Comparison of ENCODE assay signal across 9 cellular contexts in the genomic region with DNA sequence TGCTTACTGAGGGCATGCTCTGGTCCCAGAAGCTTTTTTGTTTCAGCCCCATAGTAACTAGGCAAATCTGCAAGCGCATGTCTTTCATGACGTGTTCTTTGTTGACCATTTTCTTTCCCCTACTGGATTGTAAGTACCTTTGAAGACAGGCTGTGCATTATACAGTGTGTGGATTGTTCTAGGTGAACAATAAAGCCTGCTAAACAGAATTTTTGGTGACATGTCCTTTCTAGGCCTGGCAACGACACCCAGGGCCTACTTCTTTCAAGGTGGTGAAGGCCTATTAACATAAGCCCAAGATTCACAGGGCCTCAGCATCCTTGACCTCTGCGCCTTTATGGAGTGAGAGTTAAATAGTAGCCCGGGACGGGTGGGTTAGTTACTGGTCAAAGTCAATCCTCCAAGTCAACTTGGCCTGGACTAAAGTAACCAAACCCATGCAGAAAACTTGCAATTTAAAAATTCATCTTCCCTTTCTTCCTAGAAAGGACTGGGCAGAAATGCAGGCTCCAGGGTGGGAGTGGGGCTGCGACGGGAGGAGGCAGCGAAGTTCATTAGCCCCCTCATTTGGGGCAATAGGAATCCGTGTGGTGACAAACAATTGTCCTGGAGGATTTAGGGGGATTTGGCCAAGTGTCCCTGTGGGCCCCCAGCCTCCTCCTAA. TPM values are rescaled to one million over a fixed set of nuclear protein-coding genes. Genes with fewer than 3 reads are reported as not detected.
A peak's percentile ranks its signal among the peaks of the same experiment; 100 is the strongest.
DNase-seq lines count a peak whose midpoint lies in the region; ATAC-seq and TF ChIP-seq lines count a peak whose summit lies in the region.
"Had no signal": no experiment of that assay in that cellular context is flagged by ENCODE, and none has a peak within 500 bp of the region (broad histone marks: within the 10 kb centered on the region; RNA-seq: fewer than 3 reads in every experiment).

No MANE protein-coding gene starts in this region.

- H3K9me3 ChIP-seq in ES-I3 (ENCODE audit: control insufficient read depth, insufficient read depth, low read length) (no peaks in the 10 kb centered on the region), PC-3 (ENCODE audit: low read length) (no peaks in the 10 kb centered on the region), trophoblast cell (ENCODE audit: insufficient read depth, low read depth, low read length) (no peaks in the 10 kb centered on the region)

- H3F3A ChIP-seq in PC-3 (ENCODE audit: low read length, unreplicated experiment): no peaks in the 10 kb centered on the region

- peak overlapping the region; percentile 46 for H4K12ac ChIP-seq in trophoblast cell (ENCODE audit: low read depth, low read length)

- H3K9me2 ChIP-seq in PC-3 (replicated peaks; ENCODE audit: low read length): no peaks in the 10 kb centered on the region

- peak overlapping the region; percentile 54 for H3K18ac ChIP-seq in trophoblast cell (ENCODE audit: low read length)

- H3K4me1 ChIP-seq in ES-I3 (ENCODE audit: insufficient read depth, low read length) (peaks cover 15% of the 10 kb centered on the region), PC-3 (ENCODE audit: insufficient read depth, low read length) (peaks cover 5% of the 10 kb centered on the region), trophoblast cell (ENCODE audit: control insufficient read depth in 1 of 2, insufficient read depth in 2 of 2, low read length in 2 of 2) (peaks cover 4% of the 10 kb centered on the region in 2 experiments)

- no peak overlapping the region for H3K14ac ChIP-seq in trophoblast cell (ENCODE audit: low read length)

- peak overlapping the region; percentile 2 for H2BK5ac ChIP-seq in trophoblast cell (ENCODE audit: low read depth, low read length, poor library complexity)

- H2AFZ ChIP-seq in PC-3 (ENCODE audit: low read length) (peak overlapping the region; percentile 95), trophoblast cell (ENCODE audit: insufficient read depth, low read length, poor library complexity) (no peak overlapping the region)

- H3K79me2 ChIP-seq in PC-3 (ENCODE audit: low read length) (no peaks in the 10 kb centered on the region), trophoblast cell (ENCODE audit: control insufficient read depth, insufficient read depth, low read length, poor library complexity) (no peaks in the 10 kb centered on the region)

- peak overlapping the region; percentile 76 for H4K8ac ChIP-seq in trophoblast cell (ENCODE audit: low read depth, low read length)

- TF ChIP-seq CTCF in PC-3 (conservative IDR thresholded peaks at IDR 0.05; ENCODE audit: low read depth, low read length) (no peak), epithelial cell of proximal tubule (conservative IDR thresholded peaks at IDR 0.05; ENCODE audit: low read depth, low read length) (no peak)

- peak overlapping the region; percentile 83 for H4K91ac ChIP-seq in trophoblast cell (ENCODE audit: low read depth, low read length)

- peak overlapping the region; percentile 75 for H3K4me3 ChIP-seq in PC-3 (ENCODE audit: low read length)
- peak overlapping the region; percentile 56 for H3K4me3 ChIP-seq in epithelial cell of proximal tubule (ENCODE audit: low read depth, low read length)
- peak overlapping the region; percentile 74 for H3K4me3 ChIP-seq in trophoblast cell (ENCODE audit: low read depth, low read length)

- DNase-seq in PC-3 (no peak), epithelial cell of proximal tubule (ENCODE audit: low read depth) (no peak), trophoblast cell (no peak), glomerular visceral epithelial cell (ENCODE audit: extremely low spot score) (no peak), NCI-H526 treated with DMSO at 0.1 percent for 48 hours (lab: John Stamatoyannopoulos, UW) (no peak)

- H3K79me1 ChIP-seq in trophoblast cell (ENCODE audit: low read length): peaks cover 8% of the 10 kb centered on the region

- H3K4me2 ChIP-seq in PC-3 (ENCODE audit: low read length) (peak overlapping the region; percentile 85), trophoblast cell (ENCODE audit: low read length) (peak overlapping the region; percentile 89)

- no peaks in the 10 kb centered on the region for H4K20me1 ChIP-seq in PC-3 (ENCODE audit: low read length)

- H2AK5ac ChIP-seq in trophoblast cell (ENCODE audit: low read length): peak overlapping the region; percentile 23

- H3K4ac ChIP-seq in trophoblast cell (ENCODE audit: low read depth, low read length): no peak overlapping the region

- peak overlapping the region; percentile 82 for H2BK12ac ChIP-seq in trophoblast cell (ENCODE audit: low read length)

- no peak for ATAC-seq in PC-3
- no peak for ATAC-seq in GM18858 (IDR thresholded peaks at IDR 0.05; ENCODE audit: unreplicated experiment)
- no peak for ATAC-seq in HG03460 (IDR thresholded peaks at IDR 0.05; ENCODE audit: unreplicated experiment)

- H3K9ac ChIP-seq in ES-I3 (ENCODE audit: low read depth, low read length) (peak overlapping the region; percentile 9), PC-3 (ENCODE audit: low read length) (peak overlapping the region; percentile 73; the same call in 1 of the 2 replicates), trophoblast cell (ENCODE audit: low read length) (peak overlapping the region; percentile 56)

- H3K23ac ChIP-seq in trophoblast cell (ENCODE audit: low read length): no peak overlapping the region

- H3K27ac ChIP-seq in PC-3 (ENCODE audit: low read length): no peak overlapping the region
- no peak overlapping the region for H3K27ac ChIP-seq in trophoblast cell (ENCODE audit: low read depth, low read length)

- intact Hi-C loops in PC-3 (cut with micrococcal nuclease): loop anchor here (2.0 kb wide), 1 partner anchor 155 kb away; no protein-coding TSS in a partner anchor

- no CpG with 5 or more reads among the region's 10 CpGs for WGBS in trophoblast cell (ENCODE audit: extremely low coverage, insufficient coverage, insufficient read length)

- CTCF ChIA-PET in PC-3 (lab: Charles Lee): interaction anchor here (0.6 to 2.0 kb wide), 4 partner anchors 8 to 299 kb away, joined by 3 to 11 read pairs (median 4); no protein-coding TSS in a partner anchor

- H3K36me3 ChIP-seq in ES-I3 (ENCODE audit: insufficient read depth, low read length): no peaks in the 10 kb centered on the region
- no peaks in the 10 kb centered on the region for H3K36me3 ChIP-seq in PC-3 (ENCODE audit: low read depth, low read length)
- H3K36me3 ChIP-seq in trophoblast cell (ENCODE audit: control insufficient read depth in 1 of 2, insufficient read depth in 2 of 2, low read length in 2 of 2): peaks cover 0 to 3% of the 10 kb centered on the region in 2 experiments

- H3K27me3 ChIP-seq in PC-3 (ENCODE audit: low read length) (no peaks in the 10 kb centered on the region), trophoblast cell (ENCODE audit: insufficient read depth, low read length) (no peaks in the 10 kb centered on the region)

- H2BK120ac ChIP-seq in trophoblast cell (ENCODE audit: insufficient read depth, low read length, poor library complexity): peak overlapping the region; percentile 53

- POLR2A ChIA-PET in PC-3 (lab: Charles Lee; ENCODE audit: unreplicated experiment): interaction anchor here (0.5 to 0.6 kb wide), 2 partner anchors 45 to 95 kb away, joined by 3 read pairs; partner anchors contain the start of gene CNOT10

- BruUV-seq in PC-3 (replicated peaks; lab: Mats Ljungman, UMichigan): no TSS peak

RNA-seq across cellular contexts. Expression of gene TRIM71, which starts 37.6 kb away (rescaled TPM):
- total RNA-seq in PC-3 (2014; rRNA removed) (0.11 and 0.17 TPM in 2 replicates), epithelial cell of proximal tubule (2.5 and 3.6 TPM in 2 replicates)
- polyA plus RNA-seq in trophoblast cell (2013): 22.6 and 23.2 TPM in 2 replicates
- total RNA-seq: lung microvascular endothelial cell had no signal

Comparison
In these comparisons a context has a peak if more than half of its experiments do, and no peak if none do; other contexts are left out.
1. H3K9ac ChIP-seq: peak in every context shown above with its lines; median percentile 73 in PC-3; 56 in trophoblast cell; 9 in ES-I3.